In genomic region chr12:113152835-113153814, GRCh38 we compare ENCODE assay signal across 8 cellular contexts. TPM values are rescaled to one million over a fixed set of nuclear protein-coding genes. Genes with fewer than 3 reads are reported as not detected.
DNase-seq lines count a peak whose midpoint lies in the region; ATAC-seq lines count a peak whose summit lies in the region.

No MANE protein-coding gene starts in this region.

- ATAC-seq in HG02678 (IDR thresholded peaks at IDR 0.05; ENCODE audit: unreplicated experiment): peak; percentile 63
- ATAC-seq in activated CD4-positive, CD25-positive, alpha-beta regulatory T cell treated with anti-CD3 and anti-CD28 coated beads, Interleukin-2, amount 50 U/mL, for 24 hours: peak; percentile 68 to 76
- no peak for ATAC-seq in GM19395 (IDR thresholded peaks at IDR 0.05; ENCODE audit: unreplicated experiment)

- DNase-seq in EL (peak; percentile 78), NCI-H2196 treated with DMSO at 0.1 percent for 48 hours (lab: John Stamatoyannopoulos, UW; ENCODE audit: unreplicated experiment) (peak; percentile 53), cerebellum (ENCODE audit: low spot score) (peak; percentile 66), kidney tubule cell (ENCODE audit: low spot score) (peak; percentile 85)
- DNase-seq in stimulated activated CD4-positive, alpha-beta T cell treated with anti-CD3 and anti-CD28 coated beads, Interleukin-12 subunit alpha, Interleukin-12 subunit beta, amount 100 ng/mL, for 48 hours (ENCODE audit: low read depth in 2 of 3, low spot score in 1 of 3): peak; percentile 38 to 57 (median 53)

RNA-seq across cellular contexts. Expression of gene CFAP73, which starts 3.6 kb away (rescaled TPM):
- total RNA-seq in cerebellum: 0.54 TPM

RNA-seq across cellular contexts. Expression of gene RASAL1, which starts 17.6 kb away (rescaled TPM):
- total RNA-seq in cerebellum: 0.27 TPM

RNA-seq across cellular contexts. Expression of gene DDX54, which starts 32.2 kb away (rescaled TPM):
- total RNA-seq in cerebellum: 9.3 TPM

RNA-seq across cellular contexts. Expression of gene RITA1, which starts 32.4 kb away (rescaled TPM):
- total RNA-seq in cerebellum: 10.9 TPM
